ENCODE assay signal across 8 cellular contexts in genomic region chr19:16342002-16342715, GRCh38. TPM values are rescaled to one million over a fixed set of nuclear protein-coding genes. Genes with fewer than 3 reads are reported as not detected.
DNase-seq lines count a peak whose midpoint lies in the region; ATAC-seq and TF ChIP-seq lines count a peak whose summit lies in the region.

No MANE protein-coding gene starts in this region.

- H3K36me3 ChIP-seq in breast epithelium (no peaks in the 10 kb centered on the region), brain microvascular endothelial cell (replicated peaks) (no peaks in the 10 kb centered on the region)

- H3K36me3 Mint-ChIP-seq in MCF 10A (ENCODE audit: insufficient read depth, unreplicated experiment) (peaks cover 6% of the 10 kb centered on the region), endothelial cell (ENCODE audit: low read depth, unreplicated experiment) (no peaks in the 10 kb centered on the region)
- no peaks in the 10 kb centered on the region for H3K36me3 Mint-ChIP-seq in activated T-cell treated with anti-CD3 and anti-CD28 coated beads, Interleukin-2, amount 50 U/mL, for 24 hours (ENCODE audit: low read depth)

- no peaks in the 10 kb centered on the region for H3K9me3 ChIP-seq in breast epithelium

- H3K9me3 Mint-ChIP-seq in MCF 10A (ENCODE audit: unreplicated experiment) (no peaks in the 10 kb centered on the region), endothelial cell (ENCODE audit: unreplicated experiment) (no peaks in the 10 kb centered on the region)
- H3K9me3 Mint-ChIP-seq in activated T-cell treated with anti-CD3 and anti-CD28 coated beads, Interleukin-2, amount 50 U/mL, for 24 hours, result peaks cover 2% of the 10 kb centered on the region

- POLR2A ChIA-PET in MCF 10A (lab: Yijun Ruan, JAX), result no interaction called here

- no peaks in the 10 kb centered on the region for H3K27me3 Mint-ChIP-seq in MCF 10A (ENCODE audit: insufficient read depth, unreplicated experiment)
- H3K27me3 Mint-ChIP-seq in activated T-cell treated with anti-CD3 and anti-CD28 coated beads, Interleukin-2, amount 50 U/mL, for 24 hours, result peaks cover 9% of the 10 kb centered on the region
- H3K27me3 Mint-ChIP-seq in endothelial cell (ENCODE audit: unreplicated experiment), result peaks cover 2% of the 10 kb centered on the region

- peak overlapping the region; percentile 48 to 72 for H3K27ac ChIP-seq in breast epithelium
- no peak overlapping the region for H3K27ac ChIP-seq in brain microvascular endothelial cell

- no peak for TF ChIP-seq POLR2A in breast epithelium (IDR thresholded peaks at IDR 0.05)

- H3K27me3 ChIP-seq in breast epithelium (no peaks in the 10 kb centered on the region), brain microvascular endothelial cell (replicated peaks) (no peaks in the 10 kb centered on the region)

- intact Hi-C loops in breast epithelium (cut with DNase I; ENCODE audit: low total_unique reads), result no loop called here
- intact Hi-C loops in MCF 10A (cut with micrococcal nuclease), result no loop called here

- no peak overlapping the region for H3K4me3 Mint-ChIP-seq in MCF 10A (ENCODE audit: unreplicated experiment)
- peak overlapping the region; percentile 18 for H3K4me3 Mint-ChIP-seq in activated T-cell treated with anti-CD3 and anti-CD28 coated beads, Interleukin-2, amount 50 U/mL, for 24 hours
- no peak overlapping the region for H3K4me3 Mint-ChIP-seq in endothelial cell (ENCODE audit: unreplicated experiment)

- H3K4me3 ChIP-seq in breast epithelium, result no peak overlapping the region
- no peak overlapping the region for H3K4me3 ChIP-seq in brain microvascular endothelial cell (ENCODE audit: low read depth, low read length)

- no peaks in the 10 kb centered on the region for H3K4me1 ChIP-seq in breast epithelium

- DNase-seq in breast epithelium (ENCODE audit: low spot score in 2 of 2) (no peak), MCF 10A (ENCODE audit: unreplicated experiment) (no peak), inferior parietal cortex (ENCODE audit: extremely low spot score) (peak; percentile 55), brain microvascular endothelial cell (no peak), endothelial cell (ENCODE audit: low spot score) (no peak)
- peak; percentile 63 for DNase-seq in activated T-cell treated with anti-CD3 and anti-CD28 coated beads, Interleukin-2, amount 50 U/mL, for 24 hours
- DNase-seq in stimulated activated naive CD4-positive, alpha-beta T cell (lab: John Stamatoyannopoulos, UW), result peak in 5 of 6 experiments; percentile 17 to 65 (median 51)

- no TSS peak for BruUV-seq in MCF 10A (replicated peaks; lab: Mats Ljungman, UMichigan)

- H3K27ac Mint-ChIP-seq in MCF 10A (ENCODE audit: low read depth, unreplicated experiment), result no peak overlapping the region
- H3K27ac Mint-ChIP-seq in activated T-cell treated with anti-CD3 and anti-CD28 coated beads, Interleukin-2, amount 50 U/mL, for 24 hours, result peak overlapping the region; percentile 84
- H3K27ac Mint-ChIP-seq in endothelial cell (ENCODE audit: unreplicated experiment), result no peak overlapping the region

- CTCF ChIA-PET in MCF 10A (lab: Yijun Ruan, JAX), result interaction anchor here (1.0 kb wide), 1 partner anchor 29 kb away, joined by 3 read pairs; no protein-coding TSS in a partner anchor

- peak; percentile 49 for ATAC-seq in HG03280 (IDR thresholded peaks at IDR 0.05; ENCODE audit: unreplicated experiment)

- in situ Hi-C loops in brain microvascular endothelial cell (cut with HindIII; ENCODE audit: low pct_ligation_motif_present, low sequenced_read_pairs), result no loop called here

- peaks cover 8% of the 10 kb centered on the region for H3K4me1 Mint-ChIP-seq in MCF 10A (ENCODE audit: insufficient read depth, unreplicated experiment)
- H3K4me1 Mint-ChIP-seq in activated T-cell treated with anti-CD3 and anti-CD28 coated beads, Interleukin-2, amount 50 U/mL, for 24 hours (ENCODE audit: low read depth), result peaks cover 52% of the 10 kb centered on the region
- H3K4me1 Mint-ChIP-seq in endothelial cell (ENCODE audit: unreplicated experiment), result peaks cover 2% of the 10 kb centered on the region

- TF ChIP-seq CTCF in breast epithelium (IDR thresholded peaks at IDR 0.05) (no peak), MCF 10A (IDR thresholded peaks at IDR 0.05; ENCODE audit: unreplicated experiment) (no peak), brain microvascular endothelial cell (IDR thresholded peaks at IDR 0.05; ENCODE audit: low read depth, low read length, missing control alignments) (no peak), endothelial cell (IDR thresholded peaks at IDR 0.05; ENCODE audit: unreplicated experiment) (no peak)

RNA-seq across cellular contexts. Expression of gene KLF2, which starts 17.5 kb away (rescaled TPM):
- total RNA-seq in breast epithelium (10 to 100 TPM; 12.0 to 23.3 (median 21.8) TPM), MCF 10A (2022) (3.3 and 3.8 TPM in 2 replicates), endothelial cell (ENCODE audit: unreplicated experiment) (48.9 TPM)

Comparison
In these comparisons a context has a peak if more than half of its experiments do, and no peak if none do; other contexts are left out.
1. DNase-seq: peak in activated T-cell treated with anti-CD3 and anti-CD28 coated beads, Interleukin-2, amount 50 U/mL, for 24 hours (single experiment), inferior parietal cortex (single experiment) and stimulated activated naive CD4-positive, alpha-beta T cell (5 of 6); none in breast epithelium (0 of 2), MCF 10A (single experiment), brain microvascular endothelial cell (single experiment) and endothelial cell (single experiment).